ENCODE assay signal across 20 cellular contexts in genomic region chr2:162016080-162016479, GRCh38.
"Had no signal": no experiment of that assay in that cellular context is flagged by ENCODE, and none has a peak within 500 bp of the region (broad histone marks: within the 10 kb centered on the region; RNA-seq: fewer than 3 reads in every experiment).

No MANE protein-coding gene starts in this region.

- H3K4me1 ChIP-seq: ascending aorta had no signal

- H3K9me3 Mint-ChIP-seq: activated T-helper 2 cell treated with anti-CD3 and anti-CD28 coated beads, Interferon-gamma antibody, Interleukin-2, Interleukin-4, amounts not matched to agents 10 μg/mL and 5 μg/mL and 100 μg/mL, durations not matched to agents 14 hours and 24 hours and 36 hours; mesothelial cell of epicardium; neural crest cell had no signal

- H3K4me3 ChIP-seq: ascending aorta, coronary artery, left lung, tibial nerve had no signal

- H3K36me3 ChIP-seq: ascending aorta, left lung, tibial nerve had no signal

- H3K27ac ChIP-seq: ascending aorta, coronary artery, left lung, tibial nerve had no signal

- H3K9me3 ChIP-seq: ascending aorta, left lung, tibial nerve had no signal

- H3K4me3 Mint-ChIP-seq: mesothelial cell of epicardium, neural crest cell had no signal

- ATAC-seq: left lung had no signal

- H3K27me3 ChIP-seq: ascending aorta, left lung, tibial nerve had no signal

- H3K36me3 Mint-ChIP-seq: mesothelial cell of epicardium had no signal

- H3K27ac Mint-ChIP-seq: activated T-helper 2 cell treated with anti-CD3 and anti-CD28 coated beads, Interferon-gamma antibody, Interleukin-2, Interleukin-4, amounts not matched to agents 10 μg/mL and 5 μg/mL and 100 μg/mL, durations not matched to agents 14 hours and 24 hours and 36 hours; mesothelial cell of epicardium had no signal

- DNase-seq: activated CD4-positive, alpha-beta T cell treated with anti-CD3 and anti-CD28 coated beads for 48 hours; activated CD4-positive, CD25-positive, alpha-beta regulatory T cell; activated CD8-positive, alpha-beta memory T cell treated with anti-CD3 and anti-CD28 coated beads for 24 hours; activated naive CD4-positive, alpha-beta T cell treated with Interleukin-2 at 50 U/mL for 16 hours; erythroblast; foreskin melanocyte; head of caudate nucleus; left lung; retina; stimulated activated CD4-positive, alpha-beta T cell treated with anti-CD3 and anti-CD28 coated beads, Interleukin-12 subunit alpha, Interleukin-12 subunit beta, amount 100 ng/mL, for 4 hours; stimulated activated CD4-positive, alpha-beta T cell treated with anti-CD3 and anti-CD28 coated beads, Interleukin-1b, Interleukin-23, amount 100 ng/mL, for 48 hours; stimulated activated CD8-positive, alpha-beta memory T cell treated with anti-CD3 and anti-CD28 coated beads, Interleukin-4, amount 100 ng/mL, for 48 hours; stimulated activated naive CD4-positive, alpha-beta T cell treated with Interleukin-2 at 50 U/mL for 16 hours; T1000 had no signal
